ENCODE assay signal across 8 cellular contexts in genomic region chr19:27884376-27884775, GRCh38.
"Had no signal": no experiment of that assay in that cellular context is flagged by ENCODE, and none has a peak within 500 bp of the region (broad histone marks: within the 10 kb centered on the region; RNA-seq: fewer than 3 reads in every experiment).

No MANE protein-coding gene starts in this region.

- H3K4me3 Mint-ChIP-seq: IgD-negative memory B cell had no signal

- H3K27ac ChIP-seq: HL-60, KMS-11 had no signal

- FAIRE-seq: HTR-8/SVneo, K562 had no signal

- DNase-seq: IMR-90, KBM-7, KG1 had no signal

- H3K4me2 ChIP-seq: KMS-11 had no signal

- H3K9ac ChIP-seq: KMS-11 had no signal

- H3K27ac Mint-ChIP-seq: IgD-negative memory B cell had no signal

- H3K27me3 Mint-ChIP-seq: IgD-negative memory B cell had no signal

- ATAC-seq: K562 had no signal

- H3K4me1 Mint-ChIP-seq: IgD-negative memory B cell had no signal

- H3K4me3 ChIP-seq: K562 had no signal
